8 cellular contexts compared by ENCODE assay signal in the genomic region with DNA sequence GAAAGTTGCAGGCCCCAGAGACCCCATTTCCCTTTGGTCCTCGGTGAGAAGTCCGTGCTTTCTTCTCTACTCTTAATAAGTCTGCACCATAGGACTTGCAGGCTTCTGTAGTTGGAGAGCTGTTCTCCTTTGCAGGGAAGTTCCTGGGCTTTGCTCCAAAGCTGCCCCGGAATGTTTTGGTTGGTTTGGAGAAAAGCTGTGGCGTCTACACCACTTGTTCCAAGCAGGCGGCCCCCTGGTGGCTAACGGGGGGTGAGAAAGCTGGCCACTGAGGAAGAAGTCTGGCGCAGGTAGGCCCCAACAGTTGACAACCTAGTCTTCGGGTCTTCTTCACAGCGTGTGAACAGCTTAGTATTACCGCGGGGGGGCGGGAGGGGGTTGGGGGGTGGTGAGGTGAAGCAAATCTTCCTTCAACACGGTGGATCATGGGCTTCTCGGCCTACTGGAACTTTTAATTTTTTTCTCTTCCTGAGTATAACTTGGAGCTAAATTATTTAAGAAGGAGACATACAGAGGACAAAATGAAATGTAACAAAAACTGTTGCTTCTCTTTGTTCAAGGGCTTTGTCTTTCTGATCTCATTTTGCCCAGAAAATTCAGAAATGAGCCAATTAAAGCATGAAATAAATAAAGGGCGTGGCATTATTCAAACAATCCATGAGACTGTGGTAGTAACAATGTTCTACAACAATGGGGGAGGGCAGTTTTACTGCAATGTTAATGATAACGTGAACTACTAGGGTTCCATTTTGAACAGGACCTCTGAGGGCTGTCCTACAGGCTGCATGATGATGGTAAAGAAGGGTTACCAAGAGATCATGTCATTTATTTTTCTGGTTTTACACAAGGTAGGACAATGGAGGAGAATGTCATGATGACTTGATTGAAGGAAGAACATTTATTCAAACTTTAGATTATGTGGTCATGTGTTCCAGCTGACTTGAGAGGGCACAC. TPM values are rescaled to one million over a fixed set of nuclear protein-coding genes. Genes with fewer than 3 reads are reported as not detected.
A peak's percentile ranks its signal among the peaks of the same experiment; 100 is the strongest.
DNase-seq lines count a peak whose midpoint lies in the region; ATAC-seq and TF ChIP-seq lines count a peak whose summit lies in the region.

No MANE protein-coding gene starts in this region.

- H3K79me2 ChIP-seq in PC-9 (ENCODE audit: low read depth) (peaks cover 21% of the 10 kb centered on the region), parathyroid adenoma (no peaks in the 10 kb centered on the region)

- H3K4me3 ChIP-seq in GM12875 (ENCODE audit: low read depth, low read length) (no peak overlapping the region), PC-9 (no peak overlapping the region), foreskin fibroblast (ENCODE audit: low read depth in 1 of 2, low read length in 2 of 2) (no peak overlapping the region), parathyroid adenoma (ENCODE audit: low read depth, low read length) (no peak overlapping the region)

- POLR2A ChIA-PET in PC-9 (lab: Charles Lee; ENCODE audit: unreplicated experiment): no interaction called here
- POLR2A ChIA-PET in RWPE1 (lab: Yijun Ruan, JAX; ENCODE audit: low non-redundant PET): no interaction called here

- H3K4me2 ChIP-seq in PC-9 (peak overlapping the region; percentile 90; the same call in 1 of the 2 replicates), parathyroid adenoma (ENCODE audit: low read length) (no peak overlapping the region)

- no peaks in the 10 kb centered on the region for H3K9me3 ChIP-seq in PC-9 (ENCODE audit: insufficient read depth, low read depth)
- H3K9me3 ChIP-seq in parathyroid adenoma (ENCODE audit: control insufficient read depth, low read length): no peaks in the 10 kb centered on the region

- CTCF ChIA-PET in PC-9 (lab: Charles Lee) (interaction anchor here (0.6 kb wide), 2 partner anchors 50 to 276 kb away, joined by 5 to 9 read pairs; no protein-coding TSS in a partner anchor), RWPE1 (lab: Yijun Ruan, JAX) (no interaction called here)

- DNase-seq in PC-9 (peak in 1 of 2 experiments; percentile 45), foreskin fibroblast (peak in 1 of 2 donors; percentile 73), RWPE1 (ENCODE audit: low spot score) (no peak), cerebellum (ENCODE audit: low spot score) (no peak)
- DNase-seq in activated CD4-positive, CD25-positive, alpha-beta regulatory T cell treated with anti-CD3 and anti-CD28 coated beads, Interleukin-2, amount 50 U/mL, for 72 hours: no peak

- H4K20me1 ChIP-seq in PC-9 (ENCODE audit: insufficient read depth): no peaks in the 10 kb centered on the region

- H3K27me3 ChIP-seq in PC-9 (ENCODE audit: insufficient read depth, low read depth) (no peaks in the 10 kb centered on the region), parathyroid adenoma (ENCODE audit: control insufficient read depth, insufficient read depth, low read length) (no peaks in the 10 kb centered on the region)

- no peak overlapping the region for H3K9ac ChIP-seq in parathyroid adenoma

- no peak for ATAC-seq in GM18873 (IDR thresholded peaks at IDR 0.05; ENCODE audit: low FRiP score, unreplicated experiment)

- H3K27ac ChIP-seq in PC-9: no peak overlapping the region
- no peak overlapping the region for H3K27ac ChIP-seq in parathyroid adenoma
- no peak overlapping the region for H3K27ac ChIP-seq in RWPE1

- H3K4me1 ChIP-seq in PC-9 (replicated peaks; ENCODE audit: insufficient read depth) (peaks cover 47% of the 10 kb centered on the region), parathyroid adenoma (no peaks in the 10 kb centered on the region)

- intact Hi-C loops in PC-9 (cut with micrococcal nuclease; ENCODE audit: unreplicated experiment): loop anchor here (5.0 kb wide), 1 partner anchor 100 kb away; no protein-coding TSS in a partner anchor

- BruUV-seq in PC-9 (replicated peaks; lab: Mats Ljungman, UMichigan): no TSS peak

- H3F3A ChIP-seq in PC-9 (ENCODE audit: insufficient read depth, low read depth): peaks cover 21% of the 10 kb centered on the region

- H3K9me2 ChIP-seq in PC-9 (ENCODE audit: insufficient read depth): no peaks in the 10 kb centered on the region

- H2AFZ ChIP-seq in PC-9 (no peak overlapping the region), parathyroid adenoma (peak overlapping the region; percentile 100)

- H3K36me3 ChIP-seq in PC-9 (ENCODE audit: low read depth): no peaks in the 10 kb centered on the region
- H3K36me3 ChIP-seq in parathyroid adenoma (ENCODE audit: control insufficient read depth, insufficient read depth, low read length): no peaks in the 10 kb centered on the region

- peak; percentile 62 for TF ChIP-seq CTCF in GM12875 (IDR thresholded peaks at IDR 0.05; ENCODE audit: borderline replicate concordance, insufficient read depth, low read depth, low read length)
- no peak for TF ChIP-seq CTCF in PC-9 (conservative IDR thresholded peaks at IDR 0.05)
- peak; percentile 57 for TF ChIP-seq CTCF in foreskin fibroblast (IDR thresholded peaks at IDR 0.05; ENCODE audit: low read depth, low read length)
- peak; percentile 42 for TF ChIP-seq CTCF in parathyroid adenoma (IDR thresholded peaks at IDR 0.05)
- TF ChIP-seq CTCF in RWPE1 (conservative IDR thresholded peaks at IDR 0.05; ENCODE audit: low read depth): no peak

RNA-seq across cellular contexts. Expression of gene THRB, which starts 2.2 kb away (rescaled TPM):
- 9.7 and 11.2 TPM in 2 replicates for total RNA-seq in PC-9 (2021)
- total RNA-seq in cerebellum: 7.7 TPM

Comparison
In these comparisons a context has a peak if more than half of its experiments do, and no peak if none do; other contexts are left out.
1. CTCF ChIP-seq: peak in GM12875 (single experiment), foreskin fibroblast (single experiment) and parathyroid adenoma (single experiment); none in PC-9 (single experiment) and RWPE1 (single experiment).